6 cellular contexts compared by ENCODE assay signal in the genomic region with DNA sequence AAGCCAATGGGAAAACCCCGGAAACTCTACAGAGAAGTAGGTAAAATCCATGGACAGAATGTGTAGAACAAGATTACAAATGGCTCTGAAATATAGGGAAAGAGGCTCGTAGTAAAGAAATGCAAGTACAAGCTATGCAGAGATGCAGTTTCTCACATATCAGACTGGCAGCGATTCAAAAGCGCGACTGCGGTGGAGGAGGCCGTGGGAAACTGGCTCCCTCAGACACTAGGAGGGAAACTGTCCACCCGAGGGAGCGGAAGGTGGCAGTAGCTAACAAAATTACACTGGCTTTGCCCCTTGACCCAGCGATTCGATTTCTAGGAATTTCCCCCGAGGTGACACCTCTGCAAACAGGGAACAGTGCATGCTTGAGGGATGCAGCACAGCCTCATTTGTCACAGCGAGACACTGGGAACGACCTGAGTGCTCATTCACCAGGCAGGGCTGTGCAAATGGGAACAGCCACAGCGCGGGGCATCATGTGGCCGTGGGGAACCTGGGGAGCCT.
DNase-seq lines count a peak whose midpoint lies in the region; ATAC-seq, FAIRE-seq and TF ChIP-seq lines count a peak whose summit lies in the region.
"Not testable (repeated sequence)": the region's sequence is repeated elsewhere in the genome, so short reads cannot be mapped to it uniquely, and the experiment has no call there.

No MANE protein-coding gene starts in this region.

- intact Hi-C loops in body of pancreas (cut with DNase I), result not testable (repeated sequence)

- H3K36me3 Mint-ChIP-seq in mesothelial cell of epicardium; osteocyte (ENCODE audit: unreplicated experiment): not testable (repeated sequence)

- peak; percentile 15 to 62 (median 32) for DNase-seq in body of pancreas
- DNase-seq in fibroblast of pulmonary artery (ENCODE audit: low read depth), result peak; percentile 10
- peak; percentile 54 for DNase-seq in islet precursor cell
- peak in 1 of 2 experiments; percentile 68 for DNase-seq in mesothelial cell of epicardium (ENCODE audit: low spot score in 2 of 2, unreplicated experiment in 2 of 2)
- DNase-seq in osteocyte (ENCODE audit: extremely low spot score, unreplicated experiment), result peak; percentile 72
- peak; percentile 16 for DNase-seq in small intestine

- not testable (repeated sequence) for H3K4me1 ChIP-seq in body of pancreas; small intestine (ENCODE audit: control insufficient read depth in 2 of 2, insufficient read depth in 1 of 2, low read depth in 1 of 2, low read length in 1 of 2)

- 15 to 63% methylated on average over 6 to 11 of the region's 17 CpGs for WGBS in body of pancreas, 2 donors
- WGBS in small intestine, 3 donors, result 19 to 51% (median 25%) methylated on average over 13 to 14 of the region's 17 CpGs

- not testable (repeated sequence) for H3K4me3 ChIP-seq in body of pancreas; fibroblast of pulmonary artery (replicated peaks; ENCODE audit: low read depth, low read length); small intestine (ENCODE audit: low read depth in 1 of 2, low read length in 2 of 2)

- H3K4me3 Mint-ChIP-seq in mesothelial cell of epicardium, result peak overlapping the region; percentile 29
- H3K4me3 Mint-ChIP-seq in osteocyte (ENCODE audit: unreplicated experiment), result not testable (repeated sequence)

- not testable (repeated sequence) for FAIRE-seq in small intestine (lab: Jason Lieb, UNC)

- not testable (repeated sequence) for ATAC-seq in body of pancreas

- TF ChIP-seq POLR2A in body of pancreas (IDR thresholded peaks at IDR 0.05), result not testable (repeated sequence)

- H3K9me3 Mint-ChIP-seq in mesothelial cell of epicardium; osteocyte (ENCODE audit: unreplicated experiment): not testable (repeated sequence)

- not testable (repeated sequence) for H3K4me1 Mint-ChIP-seq in mesothelial cell of epicardium; osteocyte (ENCODE audit: unreplicated experiment)

- not testable (repeated sequence) for H3K9me3 ChIP-seq in body of pancreas; small intestine (ENCODE audit: control insufficient read depth, low read depth)

- H3K27me3 ChIP-seq in body of pancreas; small intestine (ENCODE audit: control insufficient read depth in 2 of 2, insufficient read depth in 2 of 2, low read length in 2 of 2): not testable (repeated sequence)

- peak overlapping the region; percentile 55 for H3K27ac Mint-ChIP-seq in mesothelial cell of epicardium
- not testable (repeated sequence) for H3K27ac Mint-ChIP-seq in osteocyte (ENCODE audit: unreplicated experiment)

- not testable (repeated sequence) for H3K36me3 ChIP-seq in body of pancreas (replicated peaks in 1 of 2; ENCODE audit: insufficient read depth in 1 of 2, low read depth in 2 of 2); small intestine (ENCODE audit: control insufficient read depth in 2 of 2, insufficient read depth in 2 of 2, low read length in 2 of 2)

- not testable (repeated sequence) for TF ChIP-seq CTCF in body of pancreas (IDR thresholded peaks at IDR 0.05); fibroblast of pulmonary artery (IDR thresholded peaks at IDR 0.05; ENCODE audit: low read length, missing control alignments); mesothelial cell of epicardium (IDR thresholded peaks at IDR 0.05; ENCODE audit: unreplicated experiment); osteocyte (IDR thresholded peaks at IDR 0.05)

- not testable (repeated sequence) for H3K27me3 Mint-ChIP-seq in mesothelial cell of epicardium (ENCODE audit: low read depth); osteocyte (ENCODE audit: unreplicated experiment)

- H3K27ac ChIP-seq in body of pancreas; small intestine (ENCODE audit: low read depth in 1 of 2, low read length in 1 of 2): not testable (repeated sequence)
